In the genomic region with DNA sequence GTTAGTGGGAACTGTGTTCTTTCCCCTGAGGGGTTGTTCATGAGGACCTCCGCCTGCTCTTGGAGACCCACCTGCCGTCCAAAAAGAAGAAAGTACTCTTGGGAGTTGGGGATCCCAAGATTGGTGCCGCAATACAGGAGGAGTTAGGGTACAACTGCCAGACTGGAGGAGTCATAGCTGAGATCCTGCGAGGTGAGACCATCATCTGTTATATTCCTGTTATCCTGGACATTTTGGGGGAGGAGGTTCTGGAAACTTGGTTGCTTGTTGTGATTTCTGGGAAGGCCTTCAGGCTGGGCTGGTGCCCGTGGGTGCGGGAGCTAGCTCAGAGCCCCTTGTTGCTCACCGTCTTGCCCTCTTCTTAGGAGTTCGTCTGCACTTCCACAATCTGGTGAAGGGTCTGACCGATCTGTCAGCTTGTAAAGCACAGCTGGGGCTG, we compare ENCODE assay signal across 9 cellular contexts. TPM values are rescaled to one million over a fixed set of nuclear protein-coding genes. Genes with fewer than 3 reads are reported as not detected.
DNase-seq lines count a peak whose midpoint lies in the region; ATAC-seq and TF ChIP-seq lines count a peak whose summit lies in the region.
"Had no signal": no experiment of that assay in that cellular context is flagged by ENCODE, and none has a peak within 500 bp of the region (broad histone marks: within the 10 kb centered on the region; RNA-seq: fewer than 3 reads in every experiment).

No MANE protein-coding gene starts in this region.

- H3K27ac Mint-ChIP-seq in activated naive CD8-positive, alpha-beta T cell treated with anti-CD3 and anti-CD28 coated beads, Interleukin-2, amount 10 ng/mL, durations not matched to agents 7 days and 5 days = peak overlapping the region; percentile 87
- peak overlapping the region; percentile 90 for H3K27ac Mint-ChIP-seq in memory B cell

- ATAC-seq in HCT116 (no peak), memory B cell (ENCODE audit: low read depth) (no peak)
- no peak for ATAC-seq in activated naive CD8-positive, alpha-beta T cell treated with anti-CD3 and anti-CD28 coated beads, Interleukin-2, amount 10 ng/mL, durations not matched to agents 7 days and 5 days (ENCODE audit: low read depth)

- RAD21 ChIA-PET in HCT116 (lab: Charles Lee; ENCODE audit: low non-redundant PET in 1 of 2, low total read pairs in 2 of 2, uncharacterized antibody in 2 of 2, unreplicated experiment in 2 of 2) = no interaction called here

- peaks cover 51% of the 10 kb centered on the region; the same call in 1 of the 2 replicates for H4K20me1 ChIP-seq in HCT116 (ENCODE audit: insufficient read depth)

- H3K36me3 Mint-ChIP-seq in activated naive CD8-positive, alpha-beta T cell treated with anti-CD3 and anti-CD28 coated beads, Interleukin-2, amount 10 ng/mL, durations not matched to agents 7 days and 5 days = peaks cover 49% of the 10 kb centered on the region
- peaks cover 37% of the 10 kb centered on the region for H3K36me3 Mint-ChIP-seq in memory B cell

- H3K36me3 ChIP-seq in HCT116 (ENCODE audit: control insufficient read depth in 1 of 2, insufficient read depth in 2 of 2, low read length in 2 of 2) (peaks cover 45 to 56% of the 10 kb centered on the region in 2 experiments), spleen (peaks cover 7 to 59% (median 54%) of the 10 kb centered on the region in 6 donors)

- TF ChIP-seq CTCF in AG09309 (IDR thresholded peaks at IDR 0.05; ENCODE audit: control insufficient read depth, insufficient read depth, low read depth, low read length, missing control alignments) = no peak
- no peak for TF ChIP-seq CTCF in HCT116 (IDR thresholded peaks at IDR 0.05 in 2 of 3, conservative IDR thresholded peaks at IDR 0.05 in 1 of 3; ENCODE audit: borderline replicate concordance in 1 of 3, insufficient read depth in 1 of 3, low read depth in 2 of 3, low read length in 2 of 3)
- no peak for TF ChIP-seq CTCF in spleen (IDR thresholded peaks at IDR 0.05 in 8 of 11, conservative IDR thresholded peaks at IDR 0.05 in 3 of 11)

- H3K27ac ChIP-seq in HCT116 (ENCODE audit: low read depth, low read length) (peak overlapping the region; percentile 99), spleen (peak overlapping the region in 2 of 8 donors; percentile 6 to 91)

- H3K4me2 ChIP-seq in HCT116 (ENCODE audit: low read length) = peak overlapping the region; percentile 99

- DNase-seq in AG09309 (ENCODE audit: low read depth) = no peak
- DNase-seq in HCT116 (ENCODE audit: low read depth, low spot score) = no peak
- no peak for DNase-seq in activated naive CD8-positive, alpha-beta T cell treated with anti-CD3 and anti-CD28 coated beads, Interleukin-2, amount 10 ng/mL, durations not matched to agents 7 days and 5 days
- no peak for DNase-seq in memory B cell (ENCODE audit: low spot score in 2 of 2)
- DNase-seq in spleen = no peak
- DNase-seq in dedifferentiated amniotic fluid mesenchymal stem cell (ENCODE audit: extremely low spot score) = no peak
- no peak for DNase-seq in T-helper 9 cell
- DNase-seq in SHP77 (lab: John Stamatoyannopoulos, UW) = no peak
- DNase-seq: NCI-H187 treated with DMSO at 0.1 percent for 48 hours had no signal

- POLR2A ChIA-PET in HCT116 (lab: Charles Lee) = interaction anchor here (1.4 kb wide), 1 partner anchor 10 kb away, joined by 4 read pairs; a partner anchor contains a TSS
- POLR2A ChIA-PET in activated naive CD8-positive, alpha-beta T cell treated with anti-CD3 and anti-CD28 coated beads, Interleukin-2, amount 10 ng/mL, durations not matched to agents 7 days and 5 days (lab: Charles Lee) = interaction anchor here (6.3 kb wide), 1 partner anchor 11 kb away, joined by 86 read pairs; a partner anchor contains a TSS

- WGBS in spleen, 5 donors = 76 to 85% (median 79%) methylated on average over 9 of the region's 9 CpGs

- H3K79me2 ChIP-seq in HCT116 (ENCODE audit: insufficient read depth, low read length) = peaks cover 81% of the 10 kb centered on the region

- H3K4me3 ChIP-seq in AG09309 (ENCODE audit: control insufficient read depth, low read depth, low read length) (peak overlapping the region; percentile 82), HCT116 (replicated peaks in 1 of 2; ENCODE audit: low read depth in 1 of 2, low read length in 2 of 2) (peak overlapping the region; percentile 98 to 100), spleen (peak overlapping the region in 3 of 8 donors; percentile 98 to 100 (median 99))

- H3K27me3 ChIP-seq in HCT116 (ENCODE audit: insufficient read depth, low read length) = no peaks in the 10 kb centered on the region
- no peaks in the 10 kb centered on the region for H3K27me3 ChIP-seq in spleen (replicated peaks in 1 of 7)

- peak overlapping the region; percentile 96 for H3K9ac ChIP-seq in HCT116 (ENCODE audit: low read length)

- no peak overlapping the region for H2AFZ ChIP-seq in HCT116 (ENCODE audit: low read depth, low read length, poor library complexity, severe bottlenecking)

- H3K4me3 Mint-ChIP-seq in activated naive CD8-positive, alpha-beta T cell treated with anti-CD3 and anti-CD28 coated beads, Interleukin-2, amount 10 ng/mL, durations not matched to agents 7 days and 5 days = peak overlapping the region; percentile 89
- peak overlapping the region; percentile 91 for H3K4me3 Mint-ChIP-seq in memory B cell

- CTCF ChIA-PET in HCT116 (lab: Charles Lee) = no interaction called here

- H3K4me1 Mint-ChIP-seq in activated naive CD8-positive, alpha-beta T cell treated with anti-CD3 and anti-CD28 coated beads, Interleukin-2, amount 10 ng/mL, durations not matched to agents 7 days and 5 days = peaks cover 39% of the 10 kb centered on the region
- peaks cover 18% of the 10 kb centered on the region for H3K4me1 Mint-ChIP-seq in memory B cell

- H3K27me3 Mint-ChIP-seq in activated naive CD8-positive, alpha-beta T cell treated with anti-CD3 and anti-CD28 coated beads, Interleukin-2, amount 10 ng/mL, durations not matched to agents 7 days and 5 days = no peaks in the 10 kb centered on the region
- no peaks in the 10 kb centered on the region for H3K27me3 Mint-ChIP-seq in memory B cell

- intact Hi-C loops in HCT116 (cut with micrococcal nuclease) (no loop called here), spleen (cut with DNase I; ENCODE audit: low total_unique reads) (no loop called here)

- H3K9me3 ChIP-seq in HCT116 (ENCODE audit: control insufficient read depth in 1 of 2, insufficient read depth in 1 of 2, low read depth in 1 of 2, low read length in 2 of 2) (no peaks in the 10 kb centered on the region), spleen (no peaks in the 10 kb centered on the region)

- H3K9me3 Mint-ChIP-seq in activated naive CD8-positive, alpha-beta T cell treated with anti-CD3 and anti-CD28 coated beads, Interleukin-2, amount 10 ng/mL, durations not matched to agents 7 days and 5 days = no peaks in the 10 kb centered on the region
- no peaks in the 10 kb centered on the region for H3K9me3 Mint-ChIP-seq in memory B cell

- no peak for TF ChIP-seq RAD21 in HCT116 (IDR thresholded peaks at IDR 0.05; ENCODE audit: low read depth)

- TF ChIP-seq POLR2A in HCT116 (IDR thresholded peaks at IDR 0.05; ENCODE audit: borderline replicate concordance, extremely low read depth, insufficient read depth, insufficient read length) (no peak), spleen (IDR thresholded peaks at IDR 0.05) (no peak)

- H3K4me1 ChIP-seq in HCT116 (ENCODE audit: control insufficient read depth in 1 of 2, insufficient read depth in 2 of 2, low read length in 2 of 2) (peaks cover 8 to 21% of the 10 kb centered on the region in 2 experiments; a peak in 3 of 4 replicates), spleen (peaks cover 17 to 69% (median 32%) of the 10 kb centered on the region in 6 donors)

- no TSS peak for BruUV-seq in HCT116 (replicated peaks; lab: Mats Ljungman, UMichigan)

- H3K9me2 ChIP-seq in HCT116 (ENCODE audit: insufficient read depth) = no peaks in the 10 kb centered on the region

TF ChIP-seq in HCT116, 20 proteins besides CTCF, POLR2A, EP300 and RAD21 (continues in another document):
- TF ChIP-seq SIN3A (IDR thresholded peaks at IDR 0.05; ENCODE audit: low read depth) = no peak
- TF ChIP-seq SP1 (IDR thresholded peaks at IDR 0.05; ENCODE audit: low read depth) = no peak

RNA-seq across cellular contexts. Expression of a gene that starts 2.0 kb away (rescaled TPM):
- total RNA-seq in HCT116 (2021; ENCODE audit: unreplicated experiment) = 582 TPM
- 328 and 343 TPM in 2 replicates for polyA plus RNA-seq in HCT116 (2012)
- 100 to 1,000 TPM; 322 to 330 TPM for total RNA-seq in activated naive CD8-positive, alpha-beta T cell treated with anti-CD3 and anti-CD28 coated beads, Interleukin-2, amount 10 ng/mL, durations not matched to agents 7 days and 5 days
- total RNA-seq in spleen = 100 to 1,000 TPM in 6 of 7 donors, 10 to 100 TPM in 1; 82.1 to 183 (median 127) TPM
- 100 to 1,000 TPM; 151 to 208 (median 182) TPM for polyA plus RNA-seq in spleen

RNA-seq across cellular contexts. Expression of a gene that starts 9.6 kb away (rescaled TPM):
- total RNA-seq in HCT116 (2021; ENCODE audit: unreplicated experiment) (132 TPM), spleen (100 to 1,000 TPM in 3 of 7 donors, 10 to 100 TPM in 4; 72.7 to 105 (median 85.0) TPM)
- 174 and 176 TPM in 2 replicates for polyA plus RNA-seq in HCT116 (2012)
- total RNA-seq in activated naive CD8-positive, alpha-beta T cell treated with anti-CD3 and anti-CD28 coated beads, Interleukin-2, amount 10 ng/mL, durations not matched to agents 7 days and 5 days = 10 to 100 TPM; 95.8 to 96.7 TPM
- polyA plus RNA-seq in spleen = 10 to 100 TPM; 59.4 to 87.8 (median 78.1) TPM

RNA-seq across cellular contexts. Expression of a gene that starts 38.2 kb away (rescaled TPM):
- total RNA-seq in HCT116 (2021; ENCODE audit: unreplicated experiment) (11.4 TPM), spleen (10 to 100 TPM in 2 of 7 donors, 1 to 10 TPM in 5; 3.9 to 19.2 (median 6.9) TPM)
- polyA plus RNA-seq in HCT116 (2012) = 7.5 and 9.2 TPM in 2 replicates
- total RNA-seq in activated naive CD8-positive, alpha-beta T cell treated with anti-CD3 and anti-CD28 coated beads, Interleukin-2, amount 10 ng/mL, durations not matched to agents 7 days and 5 days = 1 to 10 TPM in 1 of 2 experiments, under 1 TPM in 1; 0.99 to 2.4 TPM
- polyA plus RNA-seq in spleen = 1 to 10 TPM; 2.5 to 4.8 (median 4.8) TPM
